8 cellular contexts compared by ENCODE assay signal in genomic region chr5:87410941-87411340, GRCh38.
DNase-seq lines count a peak whose midpoint lies in the region; ATAC-seq and TF ChIP-seq lines count a peak whose summit lies in the region.

No MANE protein-coding gene starts in this region.

- peak overlapping the region; percentile 100 for H3K4me3 ChIP-seq in fibroblast of mammary gland (ENCODE audit: control insufficient read depth, low read depth, low read length)

- peaks cover 64% of the 10 kb centered on the region for H3K36me3 Mint-ChIP-seq in activated T-cell treated with anti-CD3 and anti-CD28 coated beads, Interleukin-2, amount 50 U/mL, for 24 hours (ENCODE audit: low read depth)
- H3K36me3 Mint-ChIP-seq in stimulated activated memory B cell treated with anti-CD40 and anti-IgM and Interleukin-4, amounts not matched to agents 10 μg/mL and 1 μg/mL and 100 μg/mL, for 72 hours: peaks cover 42% of the 10 kb centered on the region

- ATAC-seq in SK-N-SH treated with all-trans-retinoic acid at 6 μM for 48 hours (no peak), GM21723 (IDR thresholded peaks at IDR 0.05; ENCODE audit: unreplicated experiment) (no peak)
- no peak for ATAC-seq in stimulated activated memory B cell treated with anti-CD40 and anti-IgM and Interleukin-4, amounts not matched to agents 10 μg/mL and 1 μg/mL and 100 μg/mL, for 72 hours

- DNase-seq in activated T-cell treated with anti-CD3 and anti-CD28 coated beads, Interleukin-2, amount 50 U/mL, for 24 hours: no peak
- DNase-seq in activated T-cell treated with anti-CD3 and anti-CD28 coated beads for 4 hours (no peak), fibroblast of mammary gland (ENCODE audit: low read depth) (peak; percentile 90), NCI-H2171 (lab: John Stamatoyannopoulos, UW) (no peak)
- DNase-seq in stimulated activated CD4-positive, alpha-beta T cell treated with anti-CD3 and anti-CD28 coated beads, Interleukin-4, amount 100 ng/mL, for 4 hours: no peak

- peak overlapping the region; percentile 92 for H3K27ac Mint-ChIP-seq in activated T-cell treated with anti-CD3 and anti-CD28 coated beads, Interleukin-2, amount 50 U/mL, for 24 hours
- H3K27ac Mint-ChIP-seq in stimulated activated memory B cell treated with anti-CD40 and anti-IgM and Interleukin-4, amounts not matched to agents 10 μg/mL and 1 μg/mL and 100 μg/mL, for 72 hours: peak overlapping the region; percentile 95

- no peaks in the 10 kb centered on the region for H3K27me3 Mint-ChIP-seq in activated T-cell treated with anti-CD3 and anti-CD28 coated beads, Interleukin-2, amount 50 U/mL, for 24 hours
- no peaks in the 10 kb centered on the region for H3K27me3 Mint-ChIP-seq in stimulated activated memory B cell treated with anti-CD40 and anti-IgM and Interleukin-4, amounts not matched to agents 10 μg/mL and 1 μg/mL and 100 μg/mL, for 72 hours

- H3K4me1 Mint-ChIP-seq in activated T-cell treated with anti-CD3 and anti-CD28 coated beads, Interleukin-2, amount 50 U/mL, for 24 hours (ENCODE audit: low read depth): peaks cover 59% of the 10 kb centered on the region
- peaks cover 59% of the 10 kb centered on the region for H3K4me1 Mint-ChIP-seq in stimulated activated memory B cell treated with anti-CD40 and anti-IgM and Interleukin-4, amounts not matched to agents 10 μg/mL and 1 μg/mL and 100 μg/mL, for 72 hours

- H3K4me3 Mint-ChIP-seq in activated T-cell treated with anti-CD3 and anti-CD28 coated beads, Interleukin-2, amount 50 U/mL, for 24 hours: peak overlapping the region; percentile 94
- H3K4me3 Mint-ChIP-seq in stimulated activated memory B cell treated with anti-CD40 and anti-IgM and Interleukin-4, amounts not matched to agents 10 μg/mL and 1 μg/mL and 100 μg/mL, for 72 hours: peak overlapping the region; percentile 65

- TF ChIP-seq CTCF in fibroblast of mammary gland (conservative IDR thresholded peaks at IDR 0.05; ENCODE audit: control insufficient read depth, insufficient read depth, low read depth, low read length): no peak

- H3K9me3 Mint-ChIP-seq in activated T-cell treated with anti-CD3 and anti-CD28 coated beads, Interleukin-2, amount 50 U/mL, for 24 hours: no peaks in the 10 kb centered on the region
- H3K9me3 Mint-ChIP-seq in stimulated activated memory B cell treated with anti-CD40 and anti-IgM and Interleukin-4, amounts not matched to agents 10 μg/mL and 1 μg/mL and 100 μg/mL, for 72 hours: no peaks in the 10 kb centered on the region

TF ChIP-seq in SK-N-SH treated with all-trans-retinoic acid at 6 μM for 48 hours, 23 proteins besides CTCF, POLR2A, EP300 and RAD21:
- TF ChIP-seq ISL1 (CRISPR knock-in tag; IDR thresholded peaks at IDR 0.05) (peak; percentile 39; the same call in 1 of the 2 replicates), GLIS3 (CRISPR knock-in tag; IDR thresholded peaks at IDR 0.05) (no peak)
TF ChIP-seq in SK-N-SH treated with all-trans-retinoic acid at 6 μM for 48 hours: peak in this region for 1.
